Comparison of ENCODE assay signal across 8 cellular contexts in genomic region chr4:48445704-48446103, GRCh38. TPM values are rescaled to one million over a fixed set of nuclear protein-coding genes. Genes with fewer than 3 reads are reported as not detected.
DNase-seq lines count a peak whose midpoint lies in the region; FAIRE-seq and TF ChIP-seq lines count a peak whose summit lies in the region.

No MANE protein-coding gene starts in this region.

- H3K27ac ChIP-seq in spleen: no peak overlapping the region

- no peaks in the 10 kb centered on the region for H3K9me3 ChIP-seq in spleen

- H3K36me3 ChIP-seq in spleen: no peaks in the 10 kb centered on the region

- intact Hi-C loops in spleen (cut with DNase I; ENCODE audit: low total_unique reads): loop anchor here (10.0 kb wide), 1 partner anchor 519 kb away; no protein-coding TSS in a partner anchor

- FAIRE-seq in urothelium cell line (lab: Jason Lieb, UNC): no peak

- TF ChIP-seq CTCF in fibroblast of mammary gland (conservative IDR thresholded peaks at IDR 0.05; ENCODE audit: control insufficient read depth, insufficient read depth, low read depth, low read length) (peak; percentile 52), spleen (IDR thresholded peaks at IDR 0.05 in 8 of 11, conservative IDR thresholded peaks at IDR 0.05 in 3 of 11) (peak in 9 of 11 experiments; percentile 9 to 64 (median 55))

- DNase-seq in NCI-H345 (lab: John Stamatoyannopoulos, UW) (peak; percentile 10), NCI-H345 treated with DMSO at 0.1 percent for 48 hours (lab: John Stamatoyannopoulos, UW; ENCODE audit: unreplicated experiment) (no peak), NCI-H69 (lab: John Stamatoyannopoulos, UW) (peak; percentile 9), fibroblast of mammary gland (ENCODE audit: low read depth) (peak; percentile 33), spleen (no peak), NCI-H1048 (lab: John Stamatoyannopoulos, UW) (no peak), urothelium cell line (ENCODE audit: low spot score) (no peak), kidney glomerular epithelial cell (lab: John Stamatoyannopoulos, UW) (no peak)

- H3K4me3 ChIP-seq in fibroblast of mammary gland (ENCODE audit: control insufficient read depth, low read depth, low read length) (no peak overlapping the region), spleen (no peak overlapping the region)

- H3K4me1 ChIP-seq in spleen: no peaks in the 10 kb centered on the region

- 4 to 15% (median 10%) methylated on average over 3 of the region's 3 CpGs for WGBS in spleen, 5 donors

- TF ChIP-seq POLR2A in spleen (IDR thresholded peaks at IDR 0.05): no peak

- peaks cover 0 to 4% (median 0%) of the 10 kb centered on the region in 7 donors for H3K27me3 ChIP-seq in spleen (replicated peaks in 1 of 7)

RNA-seq across cellular contexts. Expression of gene SLC10A4, which starts 37.4 kb away (rescaled TPM):
- total RNA-seq in spleen: under 1 TPM in 2 of 7 donors, not detected in 5; 0.27 to 0.32 TPM
- under 1 TPM; 0.08 to 0.20 (median 0.13) TPM for polyA plus RNA-seq in spleen

RNA-seq across cellular contexts. Expression of gene ZAR1, which starts 44.3 kb away (rescaled TPM):
- total RNA-seq in spleen: not detected
- not detected for polyA plus RNA-seq in spleen

Comparison
In these comparisons a context has a peak if more than half of its experiments do, and no peak if none do; other contexts are left out.
1. DNase-seq: peak in NCI-H345 (single experiment), NCI-H69 (single experiment) and fibroblast of mammary gland (single experiment); none in NCI-H345 treated with DMSO at 0.1 percent for 48 hours (single experiment), spleen (single experiment), NCI-H1048 (single experiment), urothelium cell line (single experiment) and kidney glomerular epithelial cell (single experiment).